In the genomic region with DNA sequence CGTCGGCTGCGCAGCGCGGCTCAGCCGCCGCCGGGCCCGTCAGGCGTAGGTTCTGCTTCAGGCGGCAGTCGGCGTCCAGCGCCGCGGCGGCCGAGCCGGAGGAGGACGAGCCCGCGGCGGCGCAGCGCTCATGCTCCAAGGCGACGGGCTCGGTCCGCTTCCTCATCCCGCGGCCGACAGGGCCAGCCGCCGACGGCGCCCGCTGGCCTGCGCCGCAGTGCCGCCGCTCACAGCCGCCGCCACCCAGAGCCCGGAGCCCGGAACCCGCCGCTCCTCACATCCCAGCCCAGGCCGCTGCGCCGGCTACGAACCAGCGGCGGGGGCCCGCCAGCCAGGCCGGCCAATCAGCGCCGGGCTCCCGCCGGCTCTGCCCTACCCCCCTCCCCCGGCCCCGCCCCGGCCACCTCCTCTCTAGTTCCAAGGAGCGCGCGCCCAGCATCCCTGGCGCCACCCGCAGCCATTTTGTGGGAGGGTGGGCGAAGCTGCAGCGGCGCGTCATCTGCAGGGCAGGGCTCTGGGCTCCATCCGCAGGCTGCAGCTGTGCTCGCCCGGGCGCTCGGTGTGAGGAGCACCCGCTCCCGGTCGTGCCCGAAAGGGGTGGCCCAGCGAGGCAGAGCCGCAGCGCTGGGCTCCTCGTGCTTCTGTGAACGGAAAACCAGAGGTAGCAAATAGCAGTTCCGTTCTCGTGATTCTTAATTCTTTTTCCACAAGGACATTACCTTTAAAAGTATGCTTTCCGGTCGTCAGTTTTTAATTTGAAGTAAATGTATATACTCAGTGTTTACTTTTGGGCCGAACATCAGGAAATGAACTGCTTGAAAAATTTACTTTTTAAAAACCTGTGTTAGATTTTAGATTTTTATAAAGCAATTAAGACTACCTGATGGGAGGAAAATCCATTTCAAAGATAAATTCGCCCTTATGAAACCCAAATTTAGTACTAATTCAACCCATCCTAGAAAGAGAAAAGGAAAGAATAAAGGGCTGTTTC, we compare ENCODE assay signal across 8 cellular contexts. TPM values are rescaled to one million over a fixed set of nuclear protein-coding genes. Genes with fewer than 3 reads are reported as not detected.
DNase-seq lines count a peak whose midpoint lies in the region; ATAC-seq and TF ChIP-seq lines count a peak whose summit lies in the region.

Gene ABHD12, minus strand, starts transcription at position 298 of the 991 bp plus-strand sequence. Its CDS starts 132 bp downstream, at position 166.

- ATAC-seq in GM21619 (IDR thresholded peaks at IDR 0.05; ENCODE audit: unreplicated experiment) = peak; percentile 86
- peak; percentile 97 for ATAC-seq in mucosa of descending colon

- peak within 1 kb of the TSS; percentile 49 for H3K27ac ChIP-seq in epithelial cell of prostate

- peak within 1 kb of the TSS; percentile 80 for H3K4me3 ChIP-seq in mucosa of descending colon

- no peak; the same call in 1 of the 2 replicates for TF ChIP-seq RAD21 in Ishikawa (IDR thresholded peaks at IDR 0.05; ENCODE audit: low read depth)

- no peak for TF ChIP-seq CTCF in mucosa of descending colon (IDR thresholded peaks at IDR 0.05)

- H3K36me3 ChIP-seq in mucosa of descending colon (ENCODE audit: low read depth) = no peaks in the 10 kb centered on the region

- no peaks in the 10 kb centered on the region for H3K4me1 ChIP-seq in mucosa of descending colon (ENCODE audit: low read depth)

- intact Hi-C loops in mucosa of descending colon (cut with DNase I, micrococcal nuclease) = loop anchor here (10.0 kb wide), 2 partner anchors 86 to 396 kb away; partner anchors contain the start of gene APMAP (in 1 of the 2)

- no peaks in the 10 kb centered on the region for H3K9me3 ChIP-seq in mucosa of descending colon

- DNase-seq in DMS153 treated with DMSO at 0.1 percent for 48 hours (lab: John Stamatoyannopoulos, UW; ENCODE audit: unreplicated experiment) (peak; percentile 89), OCI-M2 (lab: John Stamatoyannopoulos, UW; ENCODE audit: unreplicated experiment) (peak; percentile 49), activated T-cell treated with anti-CD3 and anti-CD28 coated beads for 4 hours (peak; percentile 90), epithelial cell of prostate (ENCODE audit: low read depth, low spot score) (peak; percentile 75), mucosa of descending colon (peak; percentile 96 to 98 (median 98))
- peak; percentile 87 to 92 for DNase-seq in stimulated activated CD8-positive, alpha-beta memory T cell treated with anti-CD3 and anti-CD28 coated beads, Interleukin-4, amount 100 ng/mL, for 1 hour (ENCODE audit: low read depth in 2 of 2, low spot score in 1 of 2)

- TF ChIP-seq EP300 in Ishikawa (IDR thresholded peaks at IDR 0.05; ENCODE audit: borderline replicate concordance) = no peak

TF ChIP-seq in Ishikawa, 13 proteins besides CTCF, POLR2A, EP300 and RAD21:
- TF ChIP-seq TCF12 (IDR thresholded peaks at IDR 0.05; ENCODE audit: low read depth) (no peak), CEBPB (IDR thresholded peaks at IDR 0.05) (no peak), YY1 (IDR thresholded peaks at IDR 0.05; ENCODE audit: low read depth) (peak; percentile 93), TEAD4 (IDR thresholded peaks at IDR 0.05) (0 out of 2 replicates have a peak, but pooled peaks have one; percentile 15), TAF1 (IDR thresholded peaks at IDR 0.05; ENCODE audit: low read depth) (peak; percentile 63)
- TF ChIP-seq, protein P1, sequence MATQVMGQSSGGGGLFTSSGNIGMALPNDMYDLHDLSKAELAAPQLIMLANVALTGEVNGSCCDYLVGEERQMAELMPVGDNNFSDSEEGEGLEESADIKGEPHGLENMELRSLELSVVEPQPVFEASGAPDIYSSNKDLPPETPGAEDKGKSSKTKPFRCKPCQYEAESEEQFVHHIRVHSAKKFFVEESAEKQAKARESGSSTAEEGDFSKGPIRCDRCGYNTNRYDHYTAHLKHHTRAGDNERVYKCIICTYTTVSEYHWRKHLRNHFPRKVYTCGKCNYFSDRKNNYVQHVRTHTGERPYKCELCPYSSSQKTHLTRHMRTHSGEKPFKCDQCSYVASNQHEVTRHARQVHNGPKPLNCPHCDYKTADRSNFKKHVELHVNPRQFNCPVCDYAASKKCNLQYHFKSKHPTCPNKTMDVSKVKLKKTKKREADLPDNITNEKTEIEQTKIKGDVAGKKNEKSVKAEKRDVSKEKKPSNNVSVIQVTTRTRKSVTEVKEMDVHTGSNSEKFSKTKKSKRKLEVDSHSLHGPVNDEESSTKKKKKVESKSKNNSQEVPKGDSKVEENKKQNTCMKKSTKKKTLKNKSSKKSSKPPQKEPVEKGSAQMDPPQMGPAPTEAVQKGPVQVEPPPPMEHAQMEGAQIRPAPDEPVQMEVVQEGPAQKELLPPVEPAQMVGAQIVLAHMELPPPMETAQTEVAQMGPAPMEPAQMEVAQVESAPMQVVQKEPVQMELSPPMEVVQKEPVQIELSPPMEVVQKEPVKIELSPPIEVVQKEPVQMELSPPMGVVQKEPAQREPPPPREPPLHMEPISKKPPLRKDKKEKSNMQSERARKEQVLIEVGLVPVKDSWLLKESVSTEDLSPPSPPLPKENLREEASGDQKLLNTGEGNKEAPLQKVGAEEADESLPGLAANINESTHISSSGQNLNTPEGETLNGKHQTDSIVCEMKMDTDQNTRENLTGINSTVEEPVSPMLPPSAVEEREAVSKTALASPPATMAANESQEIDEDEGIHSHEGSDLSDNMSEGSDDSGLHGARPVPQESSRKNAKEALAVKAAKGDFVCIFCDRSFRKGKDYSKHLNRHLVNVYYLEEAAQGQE (IDR thresholded peaks at IDR 0.05; ENCODE audit: low read depth) = no peak
- TF ChIP-seq, protein P2, sequence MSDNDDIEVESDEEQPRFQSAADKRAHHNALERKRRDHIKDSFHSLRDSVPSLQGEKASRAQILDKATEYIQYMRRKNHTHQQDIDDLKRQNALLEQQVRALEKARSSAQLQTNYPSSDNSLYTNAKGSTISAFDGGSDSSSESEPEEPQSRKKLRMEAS (IDR thresholded peaks at IDR 0.05) = peak; percentile 67

RNA-seq across cellular contexts. Expression of gene ABHD12, which starts in this region (rescaled TPM):
- 10 to 100 TPM; 47.3 to 65.5 (median 59.5) TPM for total RNA-seq in mucosa of descending colon

Comparison
In these comparisons a context has a peak if more than half of its experiments do, and no peak if none do; other contexts are left out.
1. Peak in every context shown above with its lines: DNase-seq, ATAC-seq, H3K4me3 ChIP-seq and H3K27ac ChIP-seq.